In the genomic region with DNA sequence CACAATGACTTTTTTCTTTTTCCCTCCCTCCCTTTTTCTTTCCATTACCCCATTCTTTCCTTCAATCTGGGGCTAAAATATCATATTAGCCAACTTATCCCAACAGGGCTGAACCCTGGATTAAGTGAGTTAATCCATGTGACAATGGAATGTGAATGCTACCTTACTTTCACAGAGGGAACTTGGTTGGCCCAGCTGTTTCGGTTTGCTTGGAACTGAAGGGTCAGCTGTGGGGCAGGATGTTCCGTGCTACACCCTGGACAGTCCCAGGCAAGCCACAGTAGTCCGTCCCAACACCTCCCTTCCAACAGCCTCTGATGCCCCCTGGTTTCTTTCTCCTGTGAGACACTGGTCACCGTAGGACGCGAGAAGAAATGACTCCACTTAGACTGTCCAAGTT, we compare ENCODE assay signal across 9 cellular contexts.
"Had no signal": no experiment of that assay in that cellular context is flagged by ENCODE, and none has a peak within 500 bp of the region (broad histone marks: within the 10 kb centered on the region; RNA-seq: fewer than 3 reads in every experiment).

No MANE protein-coding gene starts in this region.

- H3K9me3 ChIP-seq: HAP-1 had no signal

- ATAC-seq: HCT116, K562 had no signal

- H3K27ac ChIP-seq: GM23248 had no signal

- H3K27ac Mint-ChIP-seq: HFFc6 had no signal

- H3K9ac ChIP-seq: GM23248 had no signal

- H3K4me3 Mint-ChIP-seq: HFFc6 had no signal

- H2AFZ ChIP-seq: GM23248 had no signal

- H3K4me3 ChIP-seq: GM23248, HAP-1, K562 had no signal

- DNase-seq: GM23248, GOT3, H7, HFFc6, IMR-90, KG1 had no signal

- H3K4me1 ChIP-seq: HAP-1 had no signal

- H3K9me3 Mint-ChIP-seq: HFFc6 had no signal
